In the genomic region with DNA sequence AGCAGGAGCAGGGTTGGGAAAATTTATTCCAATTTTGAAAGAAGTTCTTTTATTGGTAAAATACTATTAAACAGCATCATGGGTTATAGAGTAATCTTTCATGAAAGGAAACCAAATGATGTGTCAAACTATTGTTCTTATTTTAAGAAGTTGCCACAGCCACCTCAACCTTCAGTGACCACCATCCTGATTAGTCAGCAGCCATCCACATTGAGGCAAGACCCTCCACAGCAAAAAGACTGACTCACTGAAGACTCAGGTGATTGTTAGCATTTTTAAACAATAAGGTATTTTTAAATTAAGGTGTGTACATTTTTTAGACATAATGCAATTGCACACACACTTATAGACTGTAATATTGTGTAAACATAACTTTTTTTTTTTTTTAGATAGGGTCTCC, we compare ENCODE assay signal across 22 cellular contexts. TPM values are rescaled to one million over a fixed set of nuclear protein-coding genes. Genes with fewer than 3 reads are reported as not detected.
"Had no signal": no experiment of that assay in that cellular context is flagged by ENCODE, and none has a peak within 500 bp of the region (broad histone marks: within the 10 kb centered on the region; RNA-seq: fewer than 3 reads in every experiment).

No MANE protein-coding gene starts in this region.

- H3K27me3 Mint-ChIP-seq: activated B cell treated with CpG ODN at 0.5 μM for 24 hours had no signal

- H3K27ac ChIP-seq: brain microvascular endothelial cell, gastroesophageal sphincter, transverse colon had no signal

- H3K36me3 ChIP-seq: brain microvascular endothelial cell, gastroesophageal sphincter, transverse colon had no signal

- H3K4me3 Mint-ChIP-seq: activated B cell treated with CpG ODN at 0.5 μM for 24 hours; activated CD8-positive, alpha-beta T cell treated with anti-CD3 and anti-CD28 coated beads for 36 hours; nephron had no signal

- H3K4me1 Mint-ChIP-seq: activated B cell treated with CpG ODN at 0.5 μM for 24 hours, nephron had no signal

- H3K36me3 Mint-ChIP-seq: activated naive CD4-positive, alpha-beta T cell treated with anti-CD3 and anti-CD28 coated beads, Interleukin-2, amount 50 U/mL, for 72 hours had no signal

- DNase-seq: activated B cell treated with CpG ODN at 0.5 μM for 24 hours; activated CD4-positive, alpha-beta T cell treated with anti-CD3 and anti-CD28 coated beads for 48 hours; activated CD8-positive, alpha-beta T cell treated with anti-CD3 and anti-CD28 coated beads for 36 hours; activated effector memory CD4-positive, alpha-beta T cell treated with anti-CD3 and anti-CD28 coated beads, Interleukin-2, amount 50 U/mL, for 16 hours; activated T-cell treated with anti-CD3 and anti-CD28 coated beads, Interleukin-2, amount 50 U/mL, for 48 hours; brain microvascular endothelial cell; cerebellar nuclear complex; effector CD8-positive, alpha-beta T cell; islet precursor cell; nucleus accumbens; posterior cingulate gyrus; small intestine; stimulated activated CD4-positive, alpha-beta T cell treated with anti-CD3 and anti-CD28 coated beads, Interleukin-4, amount 100 ng/mL, for 4 hours; stimulated activated CD8-positive, alpha-beta memory T cell treated with anti-CD3 and anti-CD28 coated beads, Interleukin-4, amount 100 ng/mL, for 48 hours; stimulated activated naive CD4-positive, alpha-beta T cell treated with Interleukin-2 at 50 U/mL for 16 hours; substantia nigra; T-helper 2 cell; transverse colon had no signal

- FAIRE-seq: small intestine had no signal

- H3K9me3 ChIP-seq: transverse colon had no signal

- H3K27ac Mint-ChIP-seq: activated B cell treated with CpG ODN at 0.5 μM for 24 hours; activated CD8-positive, alpha-beta T cell treated with anti-CD3 and anti-CD28 coated beads for 36 hours; activated naive CD4-positive, alpha-beta T cell treated with anti-CD3 and anti-CD28 coated beads, Interleukin-2, amount 50 U/mL, for 72 hours; nephron had no signal

- H3K4me1 ChIP-seq: gastroesophageal sphincter, transverse colon had no signal

- H3K4me3 ChIP-seq: gastroesophageal sphincter, transverse colon had no signal

- ATAC-seq: activated CD8-positive, alpha-beta T cell treated with anti-CD3 and anti-CD28 coated beads for 36 hours; activated naive CD4-positive, alpha-beta T cell treated with anti-CD3 and anti-CD28 coated beads, Interleukin-2, amount 50 U/mL, for 72 hours; gastroesophageal sphincter had no signal

- H3K27me3 ChIP-seq: brain microvascular endothelial cell, gastroesophageal sphincter, transverse colon had no signal

RNA-seq across cellular contexts. Expression of gene HEPHL1, which starts 3.7 kb away (rescaled TPM):
- total RNA-seq: activated B cell treated with CpG ODN at 0.5 μM for 24 hours; activated CD8-positive, alpha-beta T cell treated with anti-CD3 and anti-CD28 coated beads for 36 hours; activated naive CD4-positive, alpha-beta T cell treated with anti-CD3 and anti-CD28 coated beads, Interleukin-2, amount 50 U/mL, for 72 hours; epithelial cell of proximal tubule; transverse colon had no signal
- polyA plus RNA-seq: small intestine had no signal
